In genomic region chr1:107512836-107513235, GRCh38 we compare ENCODE assay signal across 30 cellular contexts.
"Had no signal": no experiment of that assay in that cellular context is flagged by ENCODE, and none has a peak within 500 bp of the region (broad histone marks: within the 10 kb centered on the region; RNA-seq: fewer than 3 reads in every experiment).

No MANE protein-coding gene starts in this region.

- H3K27ac Mint-ChIP-seq: naive thymus-derived CD4-positive, alpha-beta T cell; natural killer cell; nephron; neural progenitor cell; progenitor cell of endocrine pancreas; stimulated activated memory B cell treated with anti-CD40 and anti-IgM and Interleukin-4, amounts not matched to agents 10 μg/mL and 1 μg/mL and 100 μg/mL, for 72 hours had no signal

- H3K4me3 ChIP-seq: neural progenitor cell, ovary, psoas muscle, skin epidermis, smooth muscle cell, spleen, stomach, thoracic aorta, thyroid gland, tibial nerve, upper lobe of left lung, vagina had no signal

- H3K9me3 Mint-ChIP-seq: natural killer cell had no signal

- H3K36me3 ChIP-seq: neural progenitor cell, ovary, spleen, stomach, thoracic aorta, thyroid gland, tibial nerve, upper lobe of left lung, vagina had no signal

- FAIRE-seq: urothelium cell line had no signal

- H3K27ac ChIP-seq: neural progenitor cell, ovary, parathyroid adenoma, psoas muscle, skin epidermis, spleen, stomach, thoracic aorta, thyroid gland, tibial nerve, upper lobe of left lung, vagina had no signal

- H3K4me3 Mint-ChIP-seq: naive thymus-derived CD4-positive, alpha-beta T cell; natural killer cell; nephron; neural progenitor cell; stimulated activated memory B cell treated with anti-CD40 and anti-IgM and Interleukin-4, amounts not matched to agents 10 μg/mL and 1 μg/mL and 100 μg/mL, for 72 hours had no signal

- H3K27me3 ChIP-seq: neural progenitor cell, ovary, spleen, stomach, thyroid gland, tibial nerve, upper lobe of left lung, vagina had no signal

- H3K4me2 ChIP-seq: neural progenitor cell, smooth muscle cell had no signal

- ATAC-seq: naive thymus-derived CD4-positive, alpha-beta T cell; natural killer cell; psoas muscle; right cardiac atrium; sciatic nerve; stimulated activated memory B cell treated with anti-CD40 and anti-IgM and Interleukin-4, amounts not matched to agents 10 μg/mL and 1 μg/mL and 100 μg/mL, for 72 hours had no signal

- H3K9ac ChIP-seq: neural progenitor cell, parathyroid adenoma had no signal

- H3K9me3 ChIP-seq: ovary, psoas muscle, thoracic aorta, thyroid gland, tibial nerve, vagina had no signal

- DNase-seq: naive thymus-derived CD4-positive, alpha-beta T cell; natural killer cell; occipital lobe; ovary; posterior cingulate gyrus; psoas muscle; right cardiac atrium; spleen; stimulated activated CD4-positive, alpha-beta T cell treated with anti-CD3 and anti-CD28 coated beads, Interleukin-12 subunit alpha, Interleukin-12 subunit beta, amount 100 ng/mL, for 4 hours; stimulated activated CD4-positive, alpha-beta T cell treated with anti-CD3 and anti-CD28 coated beads, Interleukin-1b, Interleukin-23, amount 100 ng/mL, for 48 hours; stimulated activated CD4-positive, alpha-beta T cell treated with anti-CD3 and anti-CD28 coated beads, Interleukin-4, amount 100 ng/mL, for 1 hour; stimulated activated CD4-positive, alpha-beta T cell treated with anti-CD3 and anti-CD28 coated beads, Interleukin-4, amount 100 ng/mL, for 4 hours; stimulated activated CD8-positive, alpha-beta memory T cell treated with anti-CD3 and anti-CD28 coated beads, Interleukin-4, amount 100 ng/mL, for 48 hours; stimulated activated naive CD4-positive, alpha-beta T cell treated with Interleukin-2 at 50 U/mL for 16 hours; stomach; thyroid gland; trophoblast cell; upper lobe of left lung had no signal

- H3K27me3 Mint-ChIP-seq: progenitor cell of endocrine pancreas; stimulated activated memory B cell treated with anti-CD40 and anti-IgM and Interleukin-4, amounts not matched to agents 10 μg/mL and 1 μg/mL and 100 μg/mL, for 72 hours had no signal

- H3K36me3 Mint-ChIP-seq: naive thymus-derived CD4-positive, alpha-beta T cell; natural killer cell; neural progenitor cell had no signal

- H3K4me1 Mint-ChIP-seq: naive thymus-derived CD4-positive, alpha-beta T cell; natural killer cell; nephron; neural progenitor cell; stimulated activated memory B cell treated with anti-CD40 and anti-IgM and Interleukin-4, amounts not matched to agents 10 μg/mL and 1 μg/mL and 100 μg/mL, for 72 hours had no signal

- H3K79me2 ChIP-seq: parathyroid adenoma had no signal

- H2AFZ ChIP-seq: neural progenitor cell, parathyroid adenoma had no signal

- H3K4me1 ChIP-seq: neural progenitor cell, parathyroid adenoma, psoas muscle, spleen, stomach, thyroid gland, tibial nerve, upper lobe of left lung, vagina had no signal
